ENCODE assay signal across 25 cellular contexts in genomic region chr3:13713396-13713795, GRCh38.
DNase-seq lines count a peak whose midpoint lies in the region; ATAC-seq and TF ChIP-seq lines count a peak whose summit lies in the region.
"Had no signal": no experiment of that assay in that cellular context is flagged by ENCODE, and none has a peak within 500 bp of the region (broad histone marks: within the 10 kb centered on the region; RNA-seq: fewer than 3 reads in every experiment).

No MANE protein-coding gene starts in this region.

- no peak overlapping the region for H3K27ac Mint-ChIP-seq in endodermal cell
- H3K27ac Mint-ChIP-seq: activated CD4-positive, alpha-beta T cell treated with anti-CD3 and anti-CD28 coated beads for 36 hours; activated T-helper 2 cell treated with anti-CD3 and anti-CD28 coated beads, Interferon-gamma antibody, Interleukin-2, Interleukin-4, amounts not matched to agents 10 μg/mL and 5 μg/mL and 100 μg/mL, durations not matched to agents 14 hours and 24 hours and 36 hours; effector memory CD8-positive, alpha-beta T cell; T-helper 2 cell treated with Interferon-gamma antibody and Interleukin-4, amounts not matched to agents 5 μg/mL and 100 μg/mL, for 36 hours had no signal

- CTCF ChIA-PET in mammary epithelial cell (lab: Charles Lee; ENCODE audit: low non-redundant PET), result no interaction called here

- H3K27me3 ChIP-seq in breast epithelium (no peaks in the 10 kb centered on the region), mammary epithelial cell (ENCODE audit: insufficient read depth, low read length) (no peaks in the 10 kb centered on the region), endodermal cell (ENCODE audit: control insufficient read depth, insufficient read depth, low read length, poor library complexity, severe bottlenecking) (peaks cover 7% of the 10 kb centered on the region), aorta (ENCODE audit: control insufficient read depth in 1 of 2, insufficient read depth in 2 of 2, low read length in 1 of 2) (no peaks in the 10 kb centered on the region)
- H3K27me3 ChIP-seq: BLaER1, left lung had no signal

- dilution Hi-C loops in mammary epithelial cell (cut with HindIII; ENCODE audit: low sequenced_read_pairs), result no loop called here

- H3K4me3 ChIP-seq in breast epithelium (no peak overlapping the region), mammary epithelial cell (replicated peaks in 1 of 3; ENCODE audit: insufficient read depth in 1 of 3, low read depth in 2 of 3, low read length in 3 of 3) (no peak overlapping the region), endodermal cell (ENCODE audit: low read length) (no peak overlapping the region), aorta (ENCODE audit: low read length in 2 of 2) (no peak overlapping the region)
- H3K4me3 ChIP-seq: BLaER1, HAP-1, left lung, psoas muscle, thoracic aorta had no signal

- H3K9ac ChIP-seq in mammary epithelial cell (ENCODE audit: insufficient read depth, low read length), result no peak overlapping the region
- H3K9ac ChIP-seq in endodermal cell (ENCODE audit: extremely low read depth, low read length, poor library complexity, severe bottlenecking), result no peak overlapping the region
- H3K9ac ChIP-seq: BLaER1 had no signal

- DNase-seq in breast epithelium (ENCODE audit: low spot score in 2 of 2), result peak; percentile 0 to 43
- DNase-seq in mammary epithelial cell, result no peak
- DNase-seq in endodermal cell, result peak; percentile 17
- DNase-seq in sciatic nerve (ENCODE audit: low spot score), result peak; percentile 25
- DNase-seq in aorta, result peak; percentile 4 to 17
- DNase-seq in NCI-H2029 (lab: John Stamatoyannopoulos, UW), result no peak
- no peak for DNase-seq in iPS-NIHi11 (ENCODE audit: low spot score)
- DNase-seq: activated CD4-positive, alpha-beta T cell treated with anti-CD3 and anti-CD28 coated beads for 36 hours; caudate nucleus; effector memory CD8-positive, alpha-beta T cell; erythroblast; KBM-7; mesendoderm; NCI-H1092 treated with DMSO at 0.1 percent for 48 hours; NCI-H1694 treated with DMSO at 0.1 percent for 48 hours; NCI-H446 treated with DMSO at 0.1 percent for 48 hours; NCI-H774; psoas muscle; stimulated activated naive CD4-positive, alpha-beta T cell treated with Interleukin-2 at 50 U/mL for 16 hours had no signal

- H3K36me3 ChIP-seq in breast epithelium (no peaks in the 10 kb centered on the region), mammary epithelial cell (ENCODE audit: insufficient read depth, low read length) (no peaks in the 10 kb centered on the region), endodermal cell (ENCODE audit: control insufficient read depth, insufficient read depth, low read length) (no peaks in the 10 kb centered on the region), aorta (ENCODE audit: control insufficient read depth in 1 of 2, insufficient read depth in 2 of 2, low read length in 1 of 2) (no peaks in the 10 kb centered on the region)
- H3K36me3 ChIP-seq: BLaER1, HAP-1, left lung, thoracic aorta had no signal

- peaks cover 54% of the 10 kb centered on the region for H3K27me3 Mint-ChIP-seq in endodermal cell (ENCODE audit: insufficient read depth)

- H3K9me3 Mint-ChIP-seq in endodermal cell, result peaks cover 15% of the 10 kb centered on the region

- H3K4me1 ChIP-seq in breast epithelium (no peaks in the 10 kb centered on the region), mammary epithelial cell (ENCODE audit: insufficient read depth, low read length) (no peaks in the 10 kb centered on the region), endodermal cell (ENCODE audit: control insufficient read depth, insufficient read depth, low read length) (no peaks in the 10 kb centered on the region), aorta (ENCODE audit: control insufficient read depth in 1 of 2, insufficient read depth in 2 of 2, low read length in 2 of 2) (no peaks in the 10 kb centered on the region)
- H3K4me1 ChIP-seq: BLaER1, HAP-1, left lung, psoas muscle had no signal

- H3K79me2 ChIP-seq in mammary epithelial cell (ENCODE audit: insufficient read depth, low read length), result no peaks in the 10 kb centered on the region

- H3K27ac ChIP-seq in breast epithelium, result no peak overlapping the region
- no peak overlapping the region for H3K27ac ChIP-seq in mammary epithelial cell (ENCODE audit: insufficient read depth, low read depth, low read length)
- H3K27ac ChIP-seq in endodermal cell (ENCODE audit: low read depth, low read length), result no peak overlapping the region
- no peak overlapping the region for H3K27ac ChIP-seq in aorta (ENCODE audit: low read depth in 1 of 2, low read length in 2 of 2)
- H3K27ac ChIP-seq: BLaER1, left lung, psoas muscle, thoracic aorta had no signal

- H3K4me2 ChIP-seq in mammary epithelial cell (ENCODE audit: insufficient read depth, low read depth, low read length), result no peak overlapping the region
- H3K4me2 ChIP-seq: BLaER1 had no signal

- no peak overlapping the region for H3K4me3 Mint-ChIP-seq in endodermal cell
- H3K4me3 Mint-ChIP-seq: activated CD4-positive, alpha-beta T cell treated with anti-CD3 and anti-CD28 coated beads for 36 hours; effector memory CD8-positive, alpha-beta T cell; T-helper 2 cell treated with Interferon-gamma antibody and Interleukin-4, amounts not matched to agents 5 μg/mL and 100 μg/mL, for 36 hours had no signal

- no peaks in the 10 kb centered on the region for H3K36me3 Mint-ChIP-seq in endodermal cell (ENCODE audit: low read depth)

- intact Hi-C loops in breast epithelium (cut with DNase I; ENCODE audit: low total_unique reads), result no loop called here
- intact Hi-C loops in mammary epithelial cell (cut with micrococcal nuclease), result no loop called here
- intact Hi-C loops in sciatic nerve (cut with DNase I), result no loop called here
- intact Hi-C loops in aorta (cut with DNase I), result no loop called here

- in situ Hi-C loops in mammary epithelial cell (cut with MboI; ENCODE audit: low sequenced_read_pairs in 2 of 2), result no loop called here

- BruUV-seq in mammary epithelial cell (replicated peaks; lab: Mats Ljungman, UMichigan), result no TSS peak

- H3K4me1 Mint-ChIP-seq in endodermal cell, result peaks cover 2% of the 10 kb centered on the region
- H3K4me1 Mint-ChIP-seq: activated CD4-positive, alpha-beta T cell treated with anti-CD3 and anti-CD28 coated beads for 36 hours had no signal

- no peak for ATAC-seq in sciatic nerve
- no peak for ATAC-seq in aorta (ENCODE audit: low FRiP score)
- ATAC-seq: activated CD4-positive, alpha-beta T cell treated with anti-CD3 and anti-CD28 coated beads for 36 hours; effector memory CD8-positive, alpha-beta T cell; left lung; psoas muscle had no signal

- H2AFZ ChIP-seq in mammary epithelial cell (ENCODE audit: low read depth, low read length), result no peak overlapping the region

- H3K9me3 ChIP-seq in breast epithelium (peaks cover 0 to 9% of the 10 kb centered on the region in 2 donors), mammary epithelial cell (replicated peaks; ENCODE audit: insufficient read depth, low read length) (no peaks in the 10 kb centered on the region), endodermal cell (ENCODE audit: control insufficient read depth, low read length) (no peaks in the 10 kb centered on the region), aorta (ENCODE audit: control insufficient read depth, low read length) (no peaks in the 10 kb centered on the region)
- H3K9me3 ChIP-seq: HAP-1, psoas muscle, thoracic aorta had no signal

- TF ChIP-seq POLR2A in breast epithelium (IDR thresholded peaks at IDR 0.05), result no peak

- no peak for TF ChIP-seq CTCF in breast epithelium (IDR thresholded peaks at IDR 0.05)
- no peak for TF ChIP-seq CTCF in mammary epithelial cell (conservative IDR thresholded peaks at IDR 0.05 in 1 of 2, IDR thresholded peaks at IDR 0.05 in 1 of 2; ENCODE audit: extremely low read depth in 1 of 2, insufficient read depth in 1 of 2, low read depth in 1 of 2, low read length in 2 of 2)
- no peak for TF ChIP-seq CTCF in endodermal cell (conservative IDR thresholded peaks at IDR 0.05)

- no peaks in the 10 kb centered on the region for H4K20me1 ChIP-seq in mammary epithelial cell (ENCODE audit: insufficient read depth, low read length)
- H4K20me1 ChIP-seq: BLaER1 had no signal

- WGBS in mammary epithelial cell (ENCODE audit: low coverage, missing lambda C conversion rate), result 74% methylated on average over 3 of the region's 4 CpGs
- 87 to 88% methylated on average over 4 of the region's 4 CpGs for WGBS in endodermal cell (ENCODE audit: insufficient coverage in 1 of 2, insufficient read length in 1 of 2), 2 experiments
- WGBS in aorta, 2 donors, result 86 to 87% methylated on average over 4 of the region's 4 CpGs

Comparison
In these comparisons a context has a peak if more than half of its experiments do, and no peak if none do; other contexts are left out.
1. DNase-seq: peak in breast epithelium (2 of 2), endodermal cell (single experiment), sciatic nerve (single experiment) and aorta (2 of 2); none in mammary epithelial cell (single experiment), NCI-H2029 (single experiment) and iPS-NIHi11 (single experiment).